8 cellular contexts compared by ENCODE assay signal in the genomic region with DNA sequence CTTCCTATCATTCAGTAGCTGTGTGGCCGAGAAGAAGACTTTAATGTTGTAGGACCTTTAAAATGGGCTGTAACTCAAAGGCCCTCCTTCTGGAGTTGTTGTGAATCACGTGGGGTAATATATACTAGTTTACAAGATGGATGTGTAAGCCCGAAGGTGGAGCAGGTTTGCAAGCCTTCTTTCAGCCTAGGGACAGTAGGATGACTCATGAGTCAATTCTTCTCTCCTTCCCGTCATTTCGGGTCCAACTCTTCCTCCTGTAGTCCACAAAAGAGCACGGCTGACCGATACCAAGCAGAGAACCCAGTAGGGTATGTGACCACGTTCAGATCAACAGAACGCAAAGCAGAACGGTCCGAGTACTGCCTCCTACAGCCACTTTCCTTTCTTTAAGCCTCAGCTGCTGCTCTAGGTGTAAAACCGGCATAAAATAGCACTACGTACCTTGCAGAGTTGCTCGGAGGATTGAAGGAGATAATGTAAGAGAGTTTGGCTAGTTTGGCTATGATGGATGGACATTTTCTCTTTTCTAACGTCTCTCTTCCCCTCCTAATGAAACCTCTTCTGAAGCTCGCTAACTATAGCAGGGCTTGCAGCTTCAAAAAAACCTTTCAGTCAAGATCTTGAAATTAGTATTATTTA. TPM values are rescaled to one million over a fixed set of nuclear protein-coding genes. Genes with fewer than 3 reads are reported as not detected.
DNase-seq lines count a peak whose midpoint lies in the region; TF ChIP-seq lines count a peak whose summit lies in the region.

No MANE protein-coding gene starts in this region.

- H3K79me1 ChIP-seq in mesendoderm (ENCODE audit: low read length) = peaks cover 5% of the 10 kb centered on the region

- peak overlapping the region; percentile 81 for H3K9ac ChIP-seq in duodenal mucosa (ENCODE audit: low read depth in 1 of 2, low read length in 2 of 2)
- H3K9ac ChIP-seq in mesendoderm (ENCODE audit: low read length) = peak overlapping the region; percentile 87

- H3K36me3 ChIP-seq in duodenal mucosa (ENCODE audit: control insufficient read depth in 1 of 2, insufficient read depth in 2 of 2, low read length in 2 of 2) = no peaks in the 10 kb centered on the region
- H3K36me3 ChIP-seq in mesendoderm (ENCODE audit: control insufficient read depth, insufficient read depth, low read length) = no peaks in the 10 kb centered on the region
- no peaks in the 10 kb centered on the region for H3K36me3 ChIP-seq in thymus (ENCODE audit: control insufficient read depth, insufficient read depth)

- peak overlapping the region; percentile 99 for H3K27ac ChIP-seq in VCaP
- peak overlapping the region; percentile 59 for H3K27ac ChIP-seq in duodenal mucosa (ENCODE audit: low read depth, low read length)
- peak overlapping the region; percentile 99 for H3K27ac ChIP-seq in mesendoderm (ENCODE audit: low read depth, low read length)
- peak overlapping the region; percentile 75 for H3K27ac ChIP-seq in thymus (ENCODE audit: low read depth)

- H3K4me3 ChIP-seq in HFF-Myc (replicated peaks; ENCODE audit: low read depth, low read length) (peak overlapping the region; percentile 58), duodenal mucosa (ENCODE audit: low read depth in 1 of 2, low read length in 2 of 2) (peak overlapping the region; percentile 74 to 79), mesendoderm (ENCODE audit: low read length) (peak overlapping the region; percentile 71), thymus (ENCODE audit: low read length) (peak overlapping the region; percentile 85)

- H3K56ac ChIP-seq in mesendoderm (ENCODE audit: low read length) = peak overlapping the region; percentile 95

- peak overlapping the region; percentile 63 for H2BK5ac ChIP-seq in mesendoderm (ENCODE audit: low read length)

- peaks cover 23% of the 10 kb centered on the region for H3K79me2 ChIP-seq in mesendoderm (ENCODE audit: control insufficient read depth, insufficient read depth, low read length)

- H2BK120ac ChIP-seq in mesendoderm (ENCODE audit: low read depth, low read length) = no peak overlapping the region

- H3K18ac ChIP-seq in mesendoderm (ENCODE audit: low read length) = peak overlapping the region; percentile 98

- H4K5ac ChIP-seq in mesendoderm (ENCODE audit: low read length) = no peak overlapping the region

- WGBS in mesendoderm (ENCODE audit: extremely low coverage, insufficient coverage, low lambda C conversion rate) = no CpG with 5 or more reads among the region's 16 CpGs
- 4% methylated on average over 16 of the region's 16 CpGs for WGBS in thymus

- no peak overlapping the region for H2BK15ac ChIP-seq in mesendoderm (replicated peaks; ENCODE audit: low read depth)

- H3K4me1 ChIP-seq in duodenal mucosa (ENCODE audit: control insufficient read depth in 1 of 2, insufficient read depth in 2 of 2, low read length in 2 of 2) (peaks cover 13 to 21% of the 10 kb centered on the region in 2 donors), mesendoderm (ENCODE audit: control insufficient read depth, low read depth, low read length) (no peaks in the 10 kb centered on the region), thymus (ENCODE audit: control insufficient read depth, insufficient read depth, low read length) (peaks cover 14% of the 10 kb centered on the region)

- no peak overlapping the region for H4K8ac ChIP-seq in mesendoderm (ENCODE audit: low read depth, low read length)

- no peaks in the 10 kb centered on the region for H3K27me3 ChIP-seq in duodenal mucosa (ENCODE audit: control insufficient read depth in 1 of 2, insufficient read depth in 2 of 2, low read length in 2 of 2)
- no peaks in the 10 kb centered on the region for H3K27me3 ChIP-seq in mesendoderm (ENCODE audit: insufficient read depth, low read length, poor library complexity)
- no peaks in the 10 kb centered on the region for H3K27me3 ChIP-seq in thymus (ENCODE audit: control insufficient read depth, insufficient read depth)

- DNase-seq in NCI-H1417 (lab: John Stamatoyannopoulos, UW) (peak in 2 of 3 experiments; percentile 51 to 70), NCI-H1417 treated with DMSO at 0.1 percent for 48 hours (lab: John Stamatoyannopoulos, UW) (no peak), HFF-Myc (ENCODE audit: extremely low read depth, low read depth) (no peak), NCI-H146 treated with DMSO at 0.1 percent for 48 hours (lab: John Stamatoyannopoulos, UW; ENCODE audit: unreplicated experiment) (peak; percentile 61), mesendoderm (peak; percentile 80)

- H3K9me3 ChIP-seq in duodenal mucosa (ENCODE audit: control insufficient read depth in 1 of 2, low read length in 2 of 2) (no peaks in the 10 kb centered on the region), thymus (ENCODE audit: control insufficient read depth) (no peaks in the 10 kb centered on the region)

- no peak overlapping the region for H2AK5ac ChIP-seq in mesendoderm (ENCODE audit: low read length)

- H3K4ac ChIP-seq in mesendoderm (ENCODE audit: low read depth, low read length) = no peak overlapping the region

- peak overlapping the region; percentile 13 for H3K4me2 ChIP-seq in mesendoderm (ENCODE audit: low read length)

- no peak for TF ChIP-seq CTCF in HFF-Myc (IDR thresholded peaks at IDR 0.05; ENCODE audit: low read depth, low read length, missing control alignments)
- TF ChIP-seq CTCF in VCaP (conservative IDR thresholded peaks at IDR 0.05) = peak; percentile 25

- no peak overlapping the region for H3K23ac ChIP-seq in mesendoderm (ENCODE audit: low read length)

RNA-seq across cellular contexts. Expression of a gene that starts 1.3 kb away (rescaled TPM):
- 25.6 TPM for polyA plus RNA-seq in mesendoderm (2013, experiment 1 of 2)
- 25.2 TPM for polyA plus RNA-seq in mesendoderm (2013, experiment 2 of 2)
- polyA plus RNA-seq in thymus = 22.8 TPM

Comparison
In these comparisons a context has a peak if more than half of its experiments do, and no peak if none do; other contexts are left out.
1. DNase-seq: peak in NCI-H1417 (2 of 3), NCI-H146 treated with DMSO at 0.1 percent for 48 hours (single experiment) and mesendoderm (single experiment); none in NCI-H1417 treated with DMSO at 0.1 percent for 48 hours (single experiment) and HFF-Myc (single experiment).
2. Peak in every context shown above with its lines, with median percentiles within 50 percentile points of each other: H3K4me3 ChIP-seq and H3K27ac ChIP-seq.